ENCODE assay signal across 22 cellular contexts in genomic region chr1:202953412-202953811, GRCh38. TPM values are rescaled to one million over a fixed set of nuclear protein-coding genes. Genes with fewer than 3 reads are reported as not detected.
DNase-seq lines count a peak whose midpoint lies in the region; ATAC-seq, FAIRE-seq and TF ChIP-seq lines count a peak whose summit lies in the region.
"Had no signal": no experiment of that assay in that cellular context is flagged by ENCODE, and none has a peak within 500 bp of the region (broad histone marks: within the 10 kb centered on the region; RNA-seq: fewer than 3 reads in every experiment).

No MANE protein-coding gene starts in this region.

- H3K4me1 ChIP-seq in keratinocyte (ENCODE audit: control insufficient read depth, extremely low read depth, insufficient read depth, low read length), result peaks cover 57% of the 10 kb centered on the region
- H3K4me1 ChIP-seq in spleen, result peaks cover 31 to 71% (median 62%) of the 10 kb centered on the region in 6 donors

- H3K9me3 ChIP-seq in CD4-positive, alpha-beta T cell (ENCODE audit: control insufficient read depth, low read length), result no peaks in the 10 kb centered on the region
- H3K9me3 ChIP-seq in T-helper 17 cell (ENCODE audit: control insufficient read depth, low read length, poor library complexity, severe bottlenecking) (no peaks in the 10 kb centered on the region), keratinocyte (ENCODE audit: control insufficient read depth, low read depth, low read length) (no peaks in the 10 kb centered on the region), spleen (no peaks in the 10 kb centered on the region)
- H3K9me3 ChIP-seq: heart right ventricle had no signal

- H4K20me1 ChIP-seq in keratinocyte (ENCODE audit: control insufficient read depth, extremely low read depth, insufficient read depth, low read length), result peaks cover 4% of the 10 kb centered on the region

- peaks cover 55% of the 10 kb centered on the region for H3K36me3 Mint-ChIP-seq in CD4-positive, alpha-beta T cell (ENCODE audit: low read depth)
- peaks cover 3% of the 10 kb centered on the region for H3K36me3 Mint-ChIP-seq in T-helper 17 cell (ENCODE audit: low read depth)

- H3K27me3 ChIP-seq in CD4-positive, alpha-beta T cell (ENCODE audit: control insufficient read depth, insufficient read depth, low read length), result no peaks in the 10 kb centered on the region
- H3K27me3 ChIP-seq in keratinocyte (ENCODE audit: control insufficient read depth, extremely low read depth, insufficient read depth, low read length) (no peaks in the 10 kb centered on the region), spleen (replicated peaks in 1 of 7) (no peaks in the 10 kb centered on the region)
- H3K27me3 ChIP-seq: heart right ventricle had no signal

- H3K9me3 Mint-ChIP-seq in CD4-positive, alpha-beta T cell, result no peaks in the 10 kb centered on the region
- H3K9me3 Mint-ChIP-seq: activated CD8-positive, alpha-beta T cell treated with anti-CD3 and anti-CD28 coated beads for 36 hours; H9; neural crest cell; stimulated activated naive CD8-positive, alpha-beta T cell treated with anti-CD3 and anti-CD28 coated beads, Interleukin-15, amount 100 ng/mL, for 72 hours had no signal

- no peak overlapping the region for H2AFZ ChIP-seq in keratinocyte (ENCODE audit: control insufficient read depth, low read length)

- H3K4me1 Mint-ChIP-seq in CD4-positive, alpha-beta T cell (ENCODE audit: low read depth), result peaks cover 67% of the 10 kb centered on the region
- peaks cover 36% of the 10 kb centered on the region for H3K4me1 Mint-ChIP-seq in T-helper 17 cell

- DNase-seq in CD4-positive, alpha-beta T cell, result no peak
- DNase-seq in T-helper 17 cell, result no peak
- no peak for DNase-seq in keratinocyte (ENCODE audit: low read depth, low spot score)
- no peak for DNase-seq in spleen
- DNase-seq in anterior cingulate cortex (lab: John Stamatoyannopoulos, UW), result no peak
- no peak for DNase-seq in NCI-H146 (lab: John Stamatoyannopoulos, UW)
- DNase-seq in foreskin melanocyte, result no peak
- DNase-seq: activated CD4-positive, CD25-positive, alpha-beta regulatory T cell treated with anti-CD3 and anti-CD28 coated beads, Interleukin-2, amount 50 U/mL, for 72 hours; activated gamma-delta T cell treated with Interleukin-2 at 50 U/mL for 16 hours; activated T-cell treated with anti-CD3 and anti-CD28 coated beads, Interleukin-2, amount 50 U/mL, for 1 hour; amniotic stem cell; DMS53; H9; NCI-H187; NCI-H774; stimulated activated CD4-positive, alpha-beta T cell treated with anti-CD3 and anti-CD28 coated beads, Interleukin-12 subunit alpha, Interleukin-12 subunit beta, amount 100 ng/mL, for 4 hours; stimulated activated naive CD8-positive, alpha-beta T cell treated with anti-CD3 and anti-CD28 coated beads, Interleukin-15, amount 100 ng/mL, for 72 hours had no signal

- no peak for FAIRE-seq in keratinocyte (lab: Jason Lieb, UNC)
- FAIRE-seq: endometrium, TTC549 had no signal

- no peak for TF ChIP-seq POLR2A in spleen (IDR thresholded peaks at IDR 0.05)

- TF ChIP-seq CTCF in CD4-positive, alpha-beta T cell (IDR thresholded peaks at IDR 0.05), result no peak
- TF ChIP-seq CTCF in keratinocyte (optimal IDR thresholded peaks at IDR 0.05 in 1 of 3, IDR thresholded peaks at IDR 0.05 in 1 of 3, conservative IDR thresholded peaks at IDR 0.05 in 1 of 3; ENCODE audit: extremely low read depth in 1 of 3, insufficient read depth in 2 of 3, low read length in 3 of 3), result no peak
- TF ChIP-seq CTCF in spleen (IDR thresholded peaks at IDR 0.05 in 8 of 11, conservative IDR thresholded peaks at IDR 0.05 in 3 of 11), result no peak

- ATAC-seq in CD4-positive, alpha-beta T cell (ENCODE audit: poor library complexity), result no peak
- no peak for ATAC-seq in T-helper 17 cell

- peaks cover 68% of the 10 kb centered on the region for H3K79me2 ChIP-seq in keratinocyte (ENCODE audit: control insufficient read depth, insufficient read depth, low read length)

- H3K4me2 ChIP-seq in keratinocyte (ENCODE audit: control insufficient read depth, extremely low read depth, insufficient read depth, low read depth, low read length), result peak overlapping the region; percentile 90

- POLR2A ChIA-PET in CD4-positive, alpha-beta T cell (lab: Charles Lee), result interaction anchor here (1.0 to 1.3 kb wide), 3 partner anchors 26 to 65 kb away, joined by 3 to 5 read pairs (median 5); partner anchors contain the start of genes KLHL12, RABIF and TMEM183A

- H3K27me3 Mint-ChIP-seq in CD4-positive, alpha-beta T cell, result no peaks in the 10 kb centered on the region
- no peaks in the 10 kb centered on the region for H3K27me3 Mint-ChIP-seq in T-helper 17 cell
- H3K27me3 Mint-ChIP-seq: activated CD8-positive, alpha-beta T cell treated with anti-CD3 and anti-CD28 coated beads for 36 hours; stimulated activated naive CD8-positive, alpha-beta T cell treated with anti-CD3 and anti-CD28 coated beads, Interleukin-15, amount 100 ng/mL, for 72 hours had no signal

- H3K4me3 Mint-ChIP-seq in CD4-positive, alpha-beta T cell, result peak overlapping the region; percentile 15
- no peak overlapping the region for H3K4me3 Mint-ChIP-seq in T-helper 17 cell
- H3K4me3 Mint-ChIP-seq: activated CD8-positive, alpha-beta T cell treated with anti-CD3 and anti-CD28 coated beads for 36 hours; H9 had no signal

- H3K27ac Mint-ChIP-seq in CD4-positive, alpha-beta T cell, result peak overlapping the region; percentile 28
- H3K27ac Mint-ChIP-seq in T-helper 17 cell, result peak overlapping the region; percentile 60
- H3K27ac Mint-ChIP-seq: H9; stimulated activated naive CD8-positive, alpha-beta T cell treated with anti-CD3 and anti-CD28 coated beads, Interleukin-15, amount 100 ng/mL, for 72 hours had no signal

- H3K4me3 ChIP-seq in keratinocyte (ENCODE audit: control insufficient read depth in 2 of 3, extremely low read depth in 1 of 3, insufficient read depth in 2 of 3, low read depth in 1 of 3, low read length in 3 of 3) (peak overlapping the region in 2 of 3 experiments; percentile 45 to 61), spleen (peak overlapping the region in 1 of 8 donors; percentile 51)
- H3K4me3 ChIP-seq: heart right ventricle had no signal

- dilution Hi-C loops in keratinocyte (cut with MboI; ENCODE audit: extremely low pct_ligation_motif_present, low sequenced_read_pairs), result no loop called here

- CTCF ChIA-PET in CD4-positive, alpha-beta T cell (lab: Charles Lee), result interaction anchor here (1.1 kb wide), 1 partner anchor 46 kb away, joined by 5 read pairs; no protein-coding TSS in a partner anchor

- peaks cover 7 to 10% of the 10 kb centered on the region in 2 experiments for H3K36me3 ChIP-seq in keratinocyte (ENCODE audit: control insufficient read depth in 2 of 2, extremely low read depth in 1 of 2, insufficient read depth in 2 of 2, low read length in 2 of 2)
- H3K36me3 ChIP-seq in spleen, result peaks cover 0 to 41% (median 26%) of the 10 kb centered on the region in 6 donors

- H3K9ac ChIP-seq in keratinocyte (ENCODE audit: control insufficient read depth, extremely low read depth, insufficient read depth, low read length), result peak overlapping the region; percentile 51

- H3K27ac ChIP-seq in CD4-positive, alpha-beta T cell (ENCODE audit: low read depth, low read length), result no peak overlapping the region
- H3K27ac ChIP-seq in keratinocyte (ENCODE audit: control insufficient read depth, insufficient read depth, low read length) (peak overlapping the region; percentile 73), spleen (peak overlapping the region in 7 of 8 donors; percentile 45 to 90 (median 80))

- no peaks in the 10 kb centered on the region for H3K9me1 ChIP-seq in keratinocyte (ENCODE audit: control insufficient read depth, extremely low read depth, insufficient read depth, low read length)

- intact Hi-C loops in CD4-positive, alpha-beta T cell (cut with DNase I, micrococcal nuclease), result no loop called here
- intact Hi-C loops in spleen (cut with DNase I; ENCODE audit: low total_unique reads), result no loop called here

RNA-seq across cellular contexts. Expression of gene ADIPOR1, which starts 4.7 kb away (rescaled TPM):
- 10 to 100 TPM; 91.5 to 95.6 TPM for total RNA-seq in CD4-positive, alpha-beta T cell
- total RNA-seq in T-helper 17 cell (100 to 1,000 TPM in 1 of 2 donors, 10 to 100 TPM in 1; 65.8 to 126 TPM), spleen (100 to 1,000 TPM in 5 of 7 donors, 10 to 100 TPM in 2; 90.9 to 167 (median 128) TPM)
- polyA plus RNA-seq in keratinocyte (223 to 336 TPM (median 260 TPM) in 3 replicates), spleen (10 to 100 TPM; 34.0 to 57.6 (median 39.7) TPM)
- 70.4 TPM for polyA plus RNA-seq in keratinocyte (2011; ENCODE audit: low read depth)
- 311 and 372 TPM in 2 replicates for polyA plus RNA-seq in keratinocyte (2011; cell fraction: cytosol; rRNA removed)
- polyA plus RNA-seq in keratinocyte (2011; cell fraction: nucleus; rRNA removed), result 146 and 152 TPM in 2 replicates
- 121 and 228 TPM in 2 replicates for polyA plus RNA-seq in keratinocyte (2012; ENCODE audit: low replicate concordance)
- polyA minus RNA-seq in keratinocyte, result 244 to 467 TPM (median 333 TPM) in 3 replicates
- polyA minus RNA-seq in keratinocyte (2011; cell fraction: cytosol; rRNA and poly(A)+ RNA removed), result 320 TPM
- polyA minus RNA-seq in keratinocyte (2011; cell fraction: nucleus; rRNA and poly(A)+ RNA removed), result 60.1 and 94.5 TPM in 2 replicates

RNA-seq across cellular contexts. Expression of gene CYB5R1, which starts 13.6 kb away (rescaled TPM):
- 10 to 100 TPM; 42.1 to 47.4 TPM for total RNA-seq in CD4-positive, alpha-beta T cell
- total RNA-seq in T-helper 17 cell, result 10 to 100 TPM; 41.6 to 42.4 TPM
- polyA plus RNA-seq in keratinocyte, result 199 to 336 TPM (median 232 TPM) in 3 replicates
- polyA plus RNA-seq in keratinocyte (2011; ENCODE audit: low read depth), result 186 TPM
- polyA plus RNA-seq in keratinocyte (2011; cell fraction: cytosol; rRNA removed), result 251 and 266 TPM in 2 replicates
- 527 and 532 TPM in 2 replicates for polyA plus RNA-seq in keratinocyte (2011; cell fraction: nucleus; rRNA removed)
- polyA plus RNA-seq in keratinocyte (2012; ENCODE audit: low replicate concordance), result 177 and 371 TPM in 2 replicates
- polyA minus RNA-seq in keratinocyte, result 97.4 to 240 TPM (median 168 TPM) in 3 replicates
- polyA minus RNA-seq in keratinocyte (2011; cell fraction: cytosol; rRNA and poly(A)+ RNA removed), result 159 TPM
- polyA minus RNA-seq in keratinocyte (2011; cell fraction: nucleus; rRNA and poly(A)+ RNA removed), result 206 and 253 TPM in 2 replicates
- 10 to 100 TPM; 41.1 to 60.5 (median 51.4) TPM for total RNA-seq in spleen
- polyA plus RNA-seq in spleen, result 10 to 100 TPM; 26.2 to 29.9 (median 28.9) TPM

RNA-seq across cellular contexts. Expression of gene KLHL12, which starts 26.4 kb away (rescaled TPM):
- 10 to 100 TPM; 18.5 to 18.6 TPM for total RNA-seq in CD4-positive, alpha-beta T cell
- total RNA-seq in T-helper 17 cell (10 to 100 TPM; 16.7 to 21.1 TPM), spleen (10 to 100 TPM; 20.6 to 35.4 (median 24.6) TPM)
- polyA plus RNA-seq in keratinocyte (26.4 to 32.3 TPM (median 28.6 TPM) in 3 replicates), spleen (10 to 100 TPM; 14.8 to 16.0 (median 15.8) TPM)
- polyA plus RNA-seq in keratinocyte (2011; ENCODE audit: low read depth), result 34.5 TPM
- 17.5 and 30.2 TPM in 2 replicates for polyA plus RNA-seq in keratinocyte (2011; cell fraction: cytosol; rRNA removed)
- polyA plus RNA-seq in keratinocyte (2011; cell fraction: nucleus; rRNA removed), result 30.2 and 36.0 TPM in 2 replicates
- 14.5 and 20.5 TPM in 2 replicates for polyA plus RNA-seq in keratinocyte (2012; ENCODE audit: low replicate concordance)
- 22.4 to 36.2 TPM (median 31.7 TPM) in 3 replicates for polyA minus RNA-seq in keratinocyte
- 15.5 TPM for polyA minus RNA-seq in keratinocyte (2011; cell fraction: cytosol; rRNA and poly(A)+ RNA removed)
- polyA minus RNA-seq in keratinocyte (2011; cell fraction: nucleus; rRNA and poly(A)+ RNA removed), result 13.5 and 19.1 TPM in 2 replicates

RNA-seq across cellular contexts. Expression of gene TMEM183A, which starts 53.8 kb away (rescaled TPM):
- total RNA-seq in CD4-positive, alpha-beta T cell, result 100 to 1,000 TPM; 187 to 194 TPM
- 100 to 1,000 TPM; 118 to 130 TPM for total RNA-seq in T-helper 17 cell
- polyA plus RNA-seq in keratinocyte, result 87.4 to 91.8 TPM (median 88.2 TPM) in 3 replicates
- 34.0 TPM for polyA plus RNA-seq in keratinocyte (2011; ENCODE audit: low read depth)
- 88.9 and 91.5 TPM in 2 replicates for polyA plus RNA-seq in keratinocyte (2011; cell fraction: cytosol; rRNA removed)
- polyA plus RNA-seq in keratinocyte (2011; cell fraction: nucleus; rRNA removed), result 62.8 and 67.7 TPM in 2 replicates
- polyA plus RNA-seq in keratinocyte (2012; ENCODE audit: low replicate concordance), result 48.0 and 50.4 TPM in 2 replicates
- polyA minus RNA-seq in keratinocyte, result 96.0 to 123 TPM (median 119 TPM) in 3 replicates
- 58.3 TPM for polyA minus RNA-seq in keratinocyte (2011; cell fraction: cytosol; rRNA and poly(A)+ RNA removed)
- 16.4 and 30.5 TPM in 2 replicates for polyA minus RNA-seq in keratinocyte (2011; cell fraction: nucleus; rRNA and poly(A)+ RNA removed)
- total RNA-seq in spleen, result 10 to 100 TPM; 47.6 to 61.9 (median 55.8) TPM
- 10 to 100 TPM; 30.3 to 40.7 (median 35.1) TPM for polyA plus RNA-seq in spleen
